Comparison of ENCODE assay signal across 8 cellular contexts in the genomic region with DNA sequence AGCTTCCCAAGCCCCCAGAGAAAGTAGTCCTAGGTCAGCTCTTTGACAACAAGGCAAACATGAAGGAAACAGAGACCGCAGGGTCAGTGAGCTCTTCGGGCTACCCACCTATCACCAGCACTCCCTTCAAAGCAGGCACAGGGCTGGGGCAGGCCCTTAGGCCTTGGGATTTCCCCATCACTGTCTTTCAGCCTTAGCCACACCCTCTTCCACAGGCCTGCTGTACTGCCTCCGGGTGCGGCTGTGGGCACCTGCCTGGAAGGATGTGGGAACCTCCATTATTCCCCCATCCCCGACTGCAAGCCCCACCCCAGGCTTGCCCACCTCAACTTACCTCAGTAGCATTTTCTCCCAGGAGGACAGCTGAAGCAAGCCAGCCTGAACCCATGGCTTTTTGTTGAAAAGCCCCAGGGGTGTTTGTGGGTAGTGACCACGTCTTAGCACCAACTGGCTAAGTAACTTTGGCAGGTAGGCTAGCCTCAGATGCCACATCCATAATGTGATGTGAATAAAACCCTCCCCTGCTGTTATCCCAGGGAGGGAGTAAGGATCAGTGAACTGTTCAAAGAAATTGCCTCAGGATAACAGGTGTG.
DNase-seq lines count a peak whose midpoint lies in the region; ATAC-seq lines count a peak whose summit lies in the region.

No MANE protein-coding gene starts in this region.

- peak; percentile 59 for DNase-seq in activated CD4-positive, CD25-positive, alpha-beta regulatory T cell treated with anti-CD3 and anti-CD28 coated beads, Interleukin-2, amount 50 U/mL, for 72 hours
- DNase-seq in myocyte (ENCODE audit: low read depth), result peak; percentile 37
- no peak for DNase-seq in NCI-H1436 (lab: John Stamatoyannopoulos, UW)
- no peak for DNase-seq in DMS 273 treated with DMSO at 0.1 percent for 48 hours (lab: John Stamatoyannopoulos, UW)
- DNase-seq in NCI-H526 treated with DMSO at 0.1 percent for 48 hours (lab: John Stamatoyannopoulos, UW), result no peak
- DNase-seq in NCI-H82 treated with DMSO at 0.1 percent for 48 hours (lab: John Stamatoyannopoulos, UW; ENCODE audit: unreplicated experiment), result no peak

- peak; percentile 94 for ATAC-seq in GM18870 (IDR thresholded peaks at IDR 0.05; ENCODE audit: unreplicated experiment)
- peak; percentile 99 for ATAC-seq in HG02885 (IDR thresholded peaks at IDR 0.05; ENCODE audit: poor library complexity, unreplicated experiment)

Comparison
In these comparisons a context has a peak if more than half of its experiments do, and no peak if none do; other contexts are left out.
1. DNase-seq: peak in activated CD4-positive, CD25-positive, alpha-beta regulatory T cell treated with anti-CD3 and anti-CD28 coated beads, Interleukin-2, amount 50 U/mL, for 72 hours (single experiment) and myocyte (single experiment); none in NCI-H1436 (single experiment), DMS 273 treated with DMSO at 0.1 percent for 48 hours (single experiment), NCI-H526 treated with DMSO at 0.1 percent for 48 hours (single experiment) and NCI-H82 treated with DMSO at 0.1 percent for 48 hours (single experiment).